32 cellular contexts compared by ENCODE assay signal in genomic region chr18:26862084-26862483, GRCh38. TPM values are rescaled to one million over a fixed set of nuclear protein-coding genes. Genes with fewer than 3 reads are reported as not detected.
"Had no signal": no experiment of that assay in that cellular context is flagged by ENCODE, and none has a peak within 500 bp of the region (broad histone marks: within the 10 kb centered on the region; RNA-seq: fewer than 3 reads in every experiment).

No MANE protein-coding gene starts in this region.

- H3K4me1 Mint-ChIP-seq: activated naive CD4-positive, alpha-beta T cell treated with anti-CD3 and anti-CD28 coated beads, Interleukin-2, amount 50 U/mL, for 24 hours; central memory CD8-positive, alpha-beta T cell; T-cell had no signal

- H3K4me3 ChIP-seq: ascending aorta, body of pancreas had no signal

- ATAC-seq: activated CD8-positive, alpha-beta T cell treated with anti-CD3 and anti-CD28 coated beads for 36 hours; body of pancreas; Right ventricle myocardium inferior; T-cell had no signal

- H3K9me3 Mint-ChIP-seq: activated CD8-positive, alpha-beta T cell treated with anti-CD3 and anti-CD28 coated beads for 36 hours; activated naive CD4-positive, alpha-beta T cell treated with anti-CD3 and anti-CD28 coated beads, Interleukin-2, amount 50 U/mL, for 24 hours; activated T-helper 1 cell treated with anti-CD3 and anti-CD28 coated beads, Interleukin-12 subunit alpha, Interleukin-12 subunit beta, Interleukin-2, Interleukin-4 antibody, amounts not matched to agents 30 ng/mL and 10 ng/mL and 1 ng/mL, durations not matched to agents 14 hours and 24 hours and 36 hours; central memory CD8-positive, alpha-beta T cell had no signal

- H3K9me3 ChIP-seq: ascending aorta, body of pancreas had no signal

- H3K4me3 Mint-ChIP-seq: activated CD8-positive, alpha-beta T cell treated with anti-CD3 and anti-CD28 coated beads for 36 hours; activated naive CD4-positive, alpha-beta T cell treated with anti-CD3 and anti-CD28 coated beads, Interleukin-2, amount 50 U/mL, for 24 hours; activated T-helper 1 cell treated with anti-CD3 and anti-CD28 coated beads, Interleukin-12 subunit alpha, Interleukin-12 subunit beta, Interleukin-2, Interleukin-4 antibody, amounts not matched to agents 30 ng/mL and 10 ng/mL and 1 ng/mL, durations not matched to agents 14 hours and 24 hours and 36 hours; central memory CD8-positive, alpha-beta T cell; T-cell had no signal

- H3K27me3 ChIP-seq: ascending aorta, body of pancreas had no signal

- H3K27ac Mint-ChIP-seq: activated CD8-positive, alpha-beta T cell treated with anti-CD3 and anti-CD28 coated beads for 36 hours; activated naive CD4-positive, alpha-beta T cell treated with anti-CD3 and anti-CD28 coated beads, Interleukin-2, amount 50 U/mL, for 24 hours; activated T-helper 1 cell treated with anti-CD3 and anti-CD28 coated beads, Interleukin-12 subunit alpha, Interleukin-12 subunit beta, Interleukin-2, Interleukin-4 antibody, amounts not matched to agents 30 ng/mL and 10 ng/mL and 1 ng/mL, durations not matched to agents 14 hours and 24 hours and 36 hours; T-cell had no signal

- H3K27ac ChIP-seq: ascending aorta, body of pancreas, SK-N-MC, VCaP had no signal

- H3K36me3 ChIP-seq: ascending aorta had no signal

- H3K4me1 ChIP-seq: ascending aorta had no signal

- H3K36me3 Mint-ChIP-seq: activated naive CD4-positive, alpha-beta T cell treated with anti-CD3 and anti-CD28 coated beads, Interleukin-2, amount 50 U/mL, for 24 hours; T-cell had no signal

- DNase-seq: activated CD4-positive, alpha-beta T cell treated with anti-CD3 and anti-CD28 coated beads, Interleukin-2, amount 50 U/mL, for 1 hour; activated CD4-positive, CD25-positive, alpha-beta regulatory T cell; activated CD8-positive, alpha-beta memory T cell treated with anti-CD3 and anti-CD28 coated beads, Interleukin-2, amount 50 U/mL, for 48 hours; activated CD8-positive, alpha-beta T cell treated with anti-CD3 and anti-CD28 coated beads for 36 hours; activated effector memory CD4-positive, alpha-beta T cell treated with Interleukin-2 at 50 U/mL for 16 hours; activated naive CD4-positive, alpha-beta T cell; activated T-cell treated with anti-CD3 and anti-CD28 coated beads, Interleukin-2, amount 50 U/mL, for 1 hour; body of pancreas; KG1; NCI-H1092; NCI-H1417; NCI-H1930; NCI-H2107; NCI-H2171 treated with DMSO at 0.1 percent for 48 hours; NCI-H226; NCI-H526; NCI-H774; RPMI8226; T-cell; T-helper 2 cell; T1000 had no signal

RNA-seq across cellular contexts. Expression of gene AQP4, which starts 3.4 kb away (rescaled TPM):
- total RNA-seq: activated CD8-positive, alpha-beta T cell treated with anti-CD3 and anti-CD28 coated beads for 36 hours; activated T-helper 1 cell treated with anti-CD3 and anti-CD28 coated beads, Interleukin-12 subunit alpha, Interleukin-12 subunit beta, Interleukin-2, Interleukin-4 antibody, amounts not matched to agents 30 ng/mL and 10 ng/mL and 1 ng/mL, durations not matched to agents 14 hours and 24 hours and 36 hours; ascending aorta; LHCN-M2; M059J; NCI-H460; OCI-LY7 had no signal
